9 cellular contexts compared by ENCODE assay signal in genomic region chrX:17535229-17535628, GRCh38.
DNase-seq lines count a peak whose midpoint lies in the region; ATAC-seq and TF ChIP-seq lines count a peak whose summit lies in the region.
"Had no signal": no experiment of that assay in that cellular context is flagged by ENCODE, and none has a peak within 500 bp of the region (broad histone marks: within the 10 kb centered on the region; RNA-seq: fewer than 3 reads in every experiment).

No MANE protein-coding gene starts in this region.

- 26% methylated on average over 4 of the region's 4 CpGs; no CpG with 5 or more reads in 1 of the 2 donors for whole genome bisulfite sequencing in body of pancreas, 2 donors

- DNase-seq in AG08395 (ENCODE audit: low spot score) (peak; percentile 29), OCI-LY7 (ENCODE audit: low spot score) (peak; percentile 2), body of pancreas (peak; percentile 30 to 66 (median 50)), NCI-H446 (lab: John Stamatoyannopoulos, UW) (no peak), GM19238 (ENCODE audit: insufficient read length, low spot score) (no peak)
- DNase-seq: stimulated activated naive B cell treated with anti-CD40 and anti-IgM and Interleukin-4, amounts not matched to agents 10 μg/mL and 1 μg/mL and 100 μg/mL, for 72 hours had no signal

- H3K36me3 ChIP-seq in OCI-LY7 (ENCODE audit: insufficient read depth, low read length) (no peaks in the 10 kb centered on the region), body of pancreas (replicated peaks in 1 of 2; ENCODE audit: insufficient read depth in 1 of 2, low read depth in 2 of 2) (no peaks in the 10 kb centered on the region), parathyroid adenoma (ENCODE audit: control insufficient read depth, insufficient read depth, low read length) (no peaks in the 10 kb centered on the region)

- no peak for TF ChIP-seq POLR2A in body of pancreas (IDR thresholded peaks at IDR 0.05)

- H3K79me2 ChIP-seq in OCI-LY7 (ENCODE audit: insufficient read depth, low read depth, low read length): no peaks in the 10 kb centered on the region
- H3K79me2 ChIP-seq in parathyroid adenoma: no peaks in the 10 kb centered on the region

- no peak overlapping the region for H3K4me3 ChIP-seq in OCI-LY7 (ENCODE audit: low read depth, low read length, poor library complexity, severe bottlenecking)
- H3K4me3 ChIP-seq in body of pancreas: no peak overlapping the region
- H3K4me3 ChIP-seq in parathyroid adenoma (ENCODE audit: low read depth, low read length): no peak overlapping the region

- H2AFZ ChIP-seq in OCI-LY7 (ENCODE audit: low read length): no peak overlapping the region
- H2AFZ ChIP-seq in parathyroid adenoma: no peak overlapping the region

- POLR2A ChIA-PET in OCI-LY7 (lab: Charles Lee): no interaction called here

- peak; percentile 68 for TF ChIP-seq CTCF in OCI-LY7 (conservative IDR thresholded peaks at IDR 0.05; ENCODE audit: low read length)
- TF ChIP-seq CTCF in body of pancreas (IDR thresholded peaks at IDR 0.05): peak in 6 of 7 experiments; percentile 19 to 64 (median 55)
- peak; percentile 36 for TF ChIP-seq CTCF in parathyroid adenoma (IDR thresholded peaks at IDR 0.05)

- H3K9me2 ChIP-seq in OCI-LY7 (ENCODE audit: insufficient read depth, low read length): no peaks in the 10 kb centered on the region

- CTCF ChIA-PET in OCI-LY7 (lab: Charles Lee; ENCODE audit: unreplicated experiment): no interaction called here

- H3K27me3 ChIP-seq in body of pancreas: no peaks in the 10 kb centered on the region
- H3K27me3 ChIP-seq in parathyroid adenoma (ENCODE audit: control insufficient read depth, insufficient read depth, low read length): no peaks in the 10 kb centered on the region

- H3K9me3 ChIP-seq in OCI-LY7 (ENCODE audit: low read length): no peaks in the 10 kb centered on the region
- no peaks in the 10 kb centered on the region for H3K9me3 ChIP-seq in body of pancreas
- H3K9me3 ChIP-seq in parathyroid adenoma (ENCODE audit: control insufficient read depth, low read length): no peaks in the 10 kb centered on the region

- BruUV-seq in OCI-LY7 (replicated peaks; lab: Mats Ljungman, UMichigan): no TSS peak

- ATAC-seq in GM18909 (IDR thresholded peaks at IDR 0.05; ENCODE audit: poor library complexity, unreplicated experiment) (peak; percentile 63), body of pancreas (no peak), GM18517 (IDR thresholded peaks at IDR 0.05; ENCODE audit: unreplicated experiment) (no peak)

- H3K4me1 ChIP-seq in OCI-LY7 (ENCODE audit: insufficient read depth, low read length, poor library complexity, severe bottlenecking) (no peaks in the 10 kb centered on the region), body of pancreas (no peaks in the 10 kb centered on the region), parathyroid adenoma (no peaks in the 10 kb centered on the region)

- intact Hi-C loops in OCI-LY7 (cut with micrococcal nuclease; ENCODE audit: unreplicated experiment) (no loop called here), body of pancreas (cut with DNase I) (no loop called here)

- no peak overlapping the region for H3K9ac ChIP-seq in parathyroid adenoma

- H4K20me1 ChIP-seq in OCI-LY7 (ENCODE audit: insufficient read depth, low read length): no peaks in the 10 kb centered on the region

- H3K4me2 ChIP-seq in OCI-LY7 (ENCODE audit: low read length) (no peak overlapping the region), parathyroid adenoma (ENCODE audit: low read length) (no peak overlapping the region)

- H3K27ac ChIP-seq in OCI-LY7 (ENCODE audit: low read depth, low read length, poor library complexity, severe bottlenecking) (no peak overlapping the region), body of pancreas (no peak overlapping the region), parathyroid adenoma (no peak overlapping the region)

Comparison
In these comparisons a context has a peak if more than half of its experiments do, and no peak if none do; other contexts are left out.
1. DNase-seq: peak in AG08395 (single experiment), OCI-LY7 (single experiment) and body of pancreas (4 of 4); none in NCI-H446 (0 of 2) and GM19238 (single experiment).
2. Peak in every context shown above with its lines, with median percentiles within 50 percentile points of each other: CTCF ChIP-seq.